ENCODE assay signal across 8 cellular contexts in genomic region chr16:4316732-4317461, GRCh38. TPM values are rescaled to one million over a fixed set of nuclear protein-coding genes. Genes with fewer than 3 reads are reported as not detected.
DNase-seq lines count a peak whose midpoint lies in the region; FAIRE-seq and TF ChIP-seq lines count a peak whose summit lies in the region.

No MANE protein-coding gene starts in this region.

- H3K4me3 Mint-ChIP-seq in HFFc6: peak overlapping the region; percentile 88

- peak overlapping the region; percentile 44 for H3K27ac ChIP-seq in adipose tissue (ENCODE audit: low read depth, low read length)
- no peak overlapping the region for H3K27ac ChIP-seq in iPS DF 6.9 (ENCODE audit: low read length)
- peak overlapping the region; percentile 17 to 55 for H3K27ac ChIP-seq in small intestine (ENCODE audit: low read depth in 1 of 2, low read length in 1 of 2)

- no peaks in the 10 kb centered on the region for H3K9me3 Mint-ChIP-seq in HFFc6

- H3K4me1 ChIP-seq in iPS DF 6.9 (ENCODE audit: control insufficient read depth, insufficient read depth, low read length) (peaks cover 14% of the 10 kb centered on the region), small intestine (ENCODE audit: control insufficient read depth in 2 of 2, insufficient read depth in 1 of 2, low read depth in 1 of 2, low read length in 1 of 2) (no peaks in the 10 kb centered on the region)

- peak overlapping the region; percentile 82 for H3K4me3 ChIP-seq in AG04449 (ENCODE audit: low read depth, low read length)
- peak overlapping the region; percentile 46; the same call in 1 of the 2 replicates for H3K4me3 ChIP-seq in iPS DF 6.9 (ENCODE audit: low read length)
- H3K4me3 ChIP-seq in small intestine (ENCODE audit: low read depth in 1 of 2, low read length in 2 of 2): peak overlapping the region; percentile 32 to 65

- DNase-seq in AG04449 (ENCODE audit: low read depth, low spot score): no peak
- no peak for DNase-seq in HFFc6
- no peak for DNase-seq in iPS DF 6.9 (ENCODE audit: low read depth, low spot score)
- no peak for DNase-seq in small intestine
- DNase-seq in KG1 (lab: John Stamatoyannopoulos, UW): no peak
- no peak for DNase-seq in germinal center (ENCODE audit: low spot score)
- no peak for DNase-seq in activated naive CD4-positive, alpha-beta T cell treated with Interleukin-2 at 50 U/mL for 16 hours

- no peaks in the 10 kb centered on the region for H3K27me3 Mint-ChIP-seq in HFFc6 (ENCODE audit: insufficient read depth)

- peak overlapping the region; percentile 64 for H3K27ac Mint-ChIP-seq in HFFc6

- TF ChIP-seq CTCF in AG04449 (IDR thresholded peaks at IDR 0.05; ENCODE audit: insufficient read depth, low read length, missing control alignments) (no peak), HFFc6 (IDR thresholded peaks at IDR 0.05) (no peak)

- no peaks in the 10 kb centered on the region for H3K36me3 Mint-ChIP-seq in HFFc6 (ENCODE audit: low read depth)

- H3K4me1 Mint-ChIP-seq in HFFc6 (ENCODE audit: low read depth): peaks cover 32% of the 10 kb centered on the region

- H3K27me3 ChIP-seq in iPS DF 6.9 (ENCODE audit: control insufficient read depth, insufficient read depth, low read length) (peaks cover 3% of the 10 kb centered on the region; the same call in 1 of the 2 replicates), small intestine (ENCODE audit: control insufficient read depth in 2 of 2, insufficient read depth in 2 of 2, low read length in 2 of 2) (peaks cover 5 to 12% of the 10 kb centered on the region in 2 donors)

- POLR2A ChIA-PET in AG04449 (lab: Yijun Ruan, JAX): interaction anchor here (1.0 to 1.6 kb wide), 3 partner anchors 9 to 45 kb away, joined by 3 to 4 read pairs (median 4); partner anchors contain the start of gene TFAP4

- H3K36me3 ChIP-seq in iPS DF 6.9 (ENCODE audit: control insufficient read depth, insufficient read depth, low read length) (no peaks in the 10 kb centered on the region), small intestine (ENCODE audit: control insufficient read depth in 2 of 2, insufficient read depth in 2 of 2, low read length in 2 of 2) (no peaks in the 10 kb centered on the region)

- FAIRE-seq in small intestine (lab: Jason Lieb, UNC): no peak

- WGBS in adipose tissue, 3 donors: 12 to 33% (median 26%) methylated on average over 27 to 28 of the region's 28 CpGs
- no CpG with 5 or more reads among the region's 28 CpGs for WGBS in iPS DF 6.9 (ENCODE audit: insufficient coverage, insufficient read length)
- 26 to 34% (median 34%) methylated on average over 21 to 28 of the region's 28 CpGs for WGBS in small intestine, 3 donors

- CTCF ChIA-PET in AG04449 (lab: Yijun Ruan, JAX): interaction anchor here (0.8 to 4.5 kb wide), 8 partner anchors 9 to 334 kb away, joined by 3 to 32 read pairs (median 4); no protein-coding TSS in a partner anchor

- H3K9me3 ChIP-seq in iPS DF 6.9 (ENCODE audit: control insufficient read depth, insufficient read depth, low read length): no peaks in the 10 kb centered on the region
- no peaks in the 10 kb centered on the region for H3K9me3 ChIP-seq in small intestine (ENCODE audit: control insufficient read depth, low read depth)

RNA-seq across cellular contexts. Expression of gene GLIS2, which starts 1.0 kb away (rescaled TPM):
- 10 to 100 TPM; 21.9 to 26.0 (median 23.5) TPM for total RNA-seq in HFFc6 (2021; fragmentation: NEBNext Ultra II Directional; extraction: Animal tissue kit (Norgen Biotek cat#: 25700))
- polyA plus RNA-seq in adipose tissue (10 to 100 TPM in 2 of 3 donors, 1 to 10 TPM in 1; 6.2 to 13.6 (median 11.2) TPM), small intestine (1 to 10 TPM in 2 of 3 donors, under 1 TPM in 1; 0.22 to 3.6 (median 1.1) TPM)

RNA-seq across cellular contexts. Expression of gene PAM16, which starts 34.2 kb away (rescaled TPM):
- 10 to 100 TPM; 44.9 to 50.8 (median 46.1) TPM for total RNA-seq in HFFc6 (2021; fragmentation: NEBNext Ultra II Directional; extraction: Animal tissue kit (Norgen Biotek cat#: 25700))
- 10 to 100 TPM; 57.2 to 86.6 (median 64.8) TPM for polyA plus RNA-seq in adipose tissue
- 10 to 100 TPM; 63.0 to 98.4 (median 76.0) TPM for polyA plus RNA-seq in small intestine

RNA-seq across cellular contexts. Expression of gene TFAP4, which starts 44.1 kb away (rescaled TPM):
- 10 to 100 TPM in 3 of 6 experiments, 1 to 10 TPM in 3; 8.3 to 11.7 (median 10.1) TPM for total RNA-seq in HFFc6 (2021; fragmentation: NEBNext Ultra II Directional; extraction: Animal tissue kit (Norgen Biotek cat#: 25700))
- polyA plus RNA-seq in adipose tissue (1 to 10 TPM; 5.1 to 9.4 (median 5.7) TPM), small intestine (10 to 100 TPM in 1 of 3 donors, 1 to 10 TPM in 2; 4.2 to 14.7 (median 5.4) TPM)

RNA-seq across cellular contexts. Expression of gene VASN, which starts 54.8 kb away (rescaled TPM):
- total RNA-seq in HFFc6 (2021; fragmentation: NEBNext Ultra II Directional; extraction: Animal tissue kit (Norgen Biotek cat#: 25700)): 100 to 1,000 TPM in 4 of 6 experiments, 10 to 100 TPM in 2; 92.0 to 131 (median 103) TPM
- polyA plus RNA-seq in adipose tissue (10 to 100 TPM in 2 of 3 donors, 1 to 10 TPM in 1; 6.0 to 33.9 (median 13.3) TPM), small intestine (10 to 100 TPM in 1 of 3 donors, under 1 TPM in 2; 0.45 to 11.4 (median 0.81) TPM)
